In the genomic region with DNA sequence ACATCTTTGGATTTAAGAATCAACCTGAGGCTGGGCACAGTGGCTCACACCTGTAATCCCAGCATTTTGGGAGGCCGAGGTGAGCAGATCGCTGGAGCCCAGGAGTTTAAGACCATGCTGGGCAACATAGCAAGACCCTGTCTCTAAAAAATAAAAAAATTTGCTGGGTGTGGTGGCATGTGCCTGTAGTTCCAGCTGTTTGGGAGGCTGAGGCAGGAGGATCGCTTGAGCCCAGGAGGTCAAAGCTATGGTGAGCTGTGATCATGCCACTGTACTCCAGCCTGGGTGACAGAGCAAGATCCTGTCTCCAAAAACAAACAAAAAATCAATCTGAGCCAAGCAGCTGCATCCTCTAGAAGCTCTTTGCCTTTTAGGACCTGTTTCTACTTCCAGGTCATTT, we compare ENCODE assay signal across 6 cellular contexts. TPM values are rescaled to one million over a fixed set of nuclear protein-coding genes. Genes with fewer than 3 reads are reported as not detected.
"Had no signal": no experiment of that assay in that cellular context is flagged by ENCODE, and none has a peak within 500 bp of the region (broad histone marks: within the 10 kb centered on the region; RNA-seq: fewer than 3 reads in every experiment).

No MANE protein-coding gene starts in this region.

RNA-seq across cellular contexts. Expression of gene PPY, which starts 2.8 kb away (rescaled TPM):
- total RNA-seq: activated CD8-positive, alpha-beta T cell treated with anti-CD3 and anti-CD28 coated beads, Interleukin-2, amount 10 ng/mL, durations not matched to agents 7 days and 5 days; activated naive CD8-positive, alpha-beta T cell treated with anti-CD3 and anti-CD28 coated beads for 36 hours; aorta; MCF 10A; Right ventricle myocardium superior; T-helper 2 cell treated with Interferon-gamma antibody and Interleukin-4, amounts not matched to agents 100 ng/mL and 5 ng/mL, for 36 hours had no signal
- polyA plus RNA-seq: aorta had no signal

RNA-seq across cellular contexts. Expression of gene PYY, which starts 14.3 kb away (rescaled TPM):
- total RNA-seq: activated CD8-positive, alpha-beta T cell treated with anti-CD3 and anti-CD28 coated beads, Interleukin-2, amount 10 ng/mL, durations not matched to agents 7 days and 5 days; activated naive CD8-positive, alpha-beta T cell treated with anti-CD3 and anti-CD28 coated beads for 36 hours; aorta; MCF 10A; Right ventricle myocardium superior; T-helper 2 cell treated with Interferon-gamma antibody and Interleukin-4, amounts not matched to agents 100 ng/mL and 5 ng/mL, for 36 hours had no signal

RNA-seq across cellular contexts. Expression of gene MPP2, which starts 32.1 kb away (rescaled TPM):
- total RNA-seq: MCF 10A had no signal
